2 cellular contexts compared by ENCODE assay signal in genomic region chr13:113210834-113211233, GRCh38.
TF ChIP-seq lines count a peak whose summit lies in the region.

No MANE protein-coding gene starts in this region.

TF ChIP-seq in K562, 482 proteins besides CTCF, POLR2A, EP300 and RAD21:
- TF ChIP-seq CEBPB (tag; IDR thresholded peaks at IDR 0.05) (peak; percentile 59), RBM17 (IDR thresholded peaks at IDR 0.05; ENCODE audit: borderline replicate concordance, low read depth, low read length) (no peak), THAP7 (CRISPR knock-in tag; IDR thresholded peaks at IDR 0.05) (no peak), IRF1 (CRISPR knock-in tag; IDR thresholded peaks at IDR 0.05; ENCODE audit: borderline replicate concordance) (no peak)

TF ChIP-seq in neural cell, 6 proteins besides CTCF, POLR2A, EP300 and RAD21:
- no peak for TF ChIP-seq SMC3 (conservative IDR thresholded peaks at IDR 0.05; ENCODE audit: poor library complexity)
- TF ChIP-seq REST (IDR thresholded peaks at IDR 0.05; ENCODE audit: borderline replicate concordance): no peak
- TF ChIP-seq POLR2AphosphoS5 (IDR thresholded peaks at IDR 0.05): no peak
- TF ChIP-seq MXI1 (conservative IDR thresholded peaks at IDR 0.05; ENCODE audit: poor library complexity, severe bottlenecking): no peak
- TF ChIP-seq TAF1 (IDR thresholded peaks at IDR 0.05; ENCODE audit: low read depth): no peak
- no peak for TF ChIP-seq EZH2 (IDR thresholded peaks at IDR 0.05; ENCODE audit: borderline replicate concordance, insufficient read depth, low read length, poor library complexity, severe bottlenecking)
TF ChIP-seq in neural cell: peak in this region for 0.
